ENCODE assay signal across 26 cellular contexts in the genomic region with DNA sequence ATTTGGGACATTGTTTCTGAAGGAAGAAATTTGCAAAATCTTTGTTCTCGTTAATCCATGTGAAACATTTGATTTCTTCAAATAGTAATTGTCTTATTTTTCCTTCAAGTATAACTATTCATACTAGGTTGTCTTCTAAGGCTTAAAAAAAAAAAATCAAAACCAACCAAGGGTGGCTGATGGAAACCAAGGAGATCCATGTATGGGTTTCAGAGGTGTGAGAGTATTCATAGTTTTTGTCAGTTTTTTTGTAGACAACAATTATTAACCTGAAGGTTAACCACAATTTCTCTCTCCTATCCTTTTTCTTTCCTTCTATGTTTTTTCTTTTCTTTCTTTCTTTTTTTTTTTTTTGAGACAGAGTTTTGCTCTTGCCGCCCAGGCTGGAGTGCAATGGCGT.
"Had no signal": no experiment of that assay in that cellular context is flagged by ENCODE, and none has a peak within 500 bp of the region (broad histone marks: within the 10 kb centered on the region; RNA-seq: fewer than 3 reads in every experiment).

No MANE protein-coding gene starts in this region.

- ATAC-seq: activated CD4-positive, CD25-positive, alpha-beta regulatory T cell treated with anti-CD3 and anti-CD28 coated beads, Interleukin-2, amount 50 U/mL, for 24 hours; gastroesophageal sphincter; left colon; sciatic nerve; stimulated activated memory B cell treated with anti-CD40 and anti-IgM and Interleukin-4, amounts not matched to agents 10 μg/mL and 1 μg/mL and 100 μg/mL, for 72 hours; stimulated activated naive CD8-positive, alpha-beta T cell treated with anti-CD3 and anti-CD28 coated beads, Interleukin-15, amount 100 ng/mL, for 72 hours had no signal

- DNase-seq: activated CD4-positive, alpha-beta T cell treated with anti-CD3 and anti-CD28 coated beads for 48 hours; activated CD4-positive, alpha-beta T cell treated with anti-CD3 and anti-CD28 coated beads, Interleukin-2, amount 50 U/mL, for 48 hours; activated effector memory CD4-positive, alpha-beta T cell treated with anti-CD3 and anti-CD28 coated beads, Interleukin-2, amount 50 U/mL, for 16 hours; activated naive CD4-positive, alpha-beta T cell treated with anti-CD3 and anti-CD28 coated beads, Interleukin-2, amount 10 ng/mL, durations not matched to agents 7 days and 5 days; activated naive CD8-positive, alpha-beta T cell treated with anti-CD3 and anti-CD28 coated beads, Interleukin-2, amount 10 ng/mL, durations not matched to agents 7 days and 5 days; brain microvascular endothelial cell; dorsolateral prefrontal cortex; effector memory CD4-positive, alpha-beta T cell; hippocampal formation; immature natural killer cell; kidney; left colon; mammary epithelial cell; naive B cell; nephron progenitor cell; ovary; stimulated activated CD4-positive, alpha-beta T cell treated with anti-CD3 and anti-CD28 coated beads, Interleukin-4, amount 100 ng/mL, for 4 hours; stimulated activated CD8-positive, alpha-beta memory T cell treated with anti-CD3 and anti-CD28 coated beads, Interleukin-4, amount 100 ng/mL, for 48 hours; stimulated activated naive CD8-positive, alpha-beta T cell treated with anti-CD3 and anti-CD28 coated beads, Interleukin-15, amount 100 ng/mL, for 72 hours; substantia nigra; uterus; WERI-Rb-1 had no signal
